In the genomic region with DNA sequence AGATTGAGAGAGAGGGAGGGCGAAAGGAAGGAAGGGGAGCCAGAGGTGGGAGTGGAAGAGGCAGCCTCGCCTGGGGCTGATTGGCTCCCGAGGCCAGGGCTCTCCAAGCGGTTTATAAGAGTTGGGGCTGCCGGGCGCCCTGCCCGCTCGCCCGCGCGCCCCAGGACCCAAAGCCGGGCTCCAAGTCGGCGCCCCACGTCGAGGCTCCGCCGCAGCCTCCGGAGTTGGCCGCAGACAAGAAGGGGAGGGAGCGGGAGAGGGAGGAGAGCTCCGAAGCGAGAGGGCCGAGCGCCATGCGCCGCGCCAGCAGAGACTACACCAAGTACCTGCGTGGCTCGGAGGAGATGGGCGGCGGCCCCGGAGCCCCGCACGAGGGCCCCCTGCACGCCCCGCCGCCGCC, we compare ENCODE assay signal across 1 cellular context.
TF ChIP-seq lines count a peak whose summit lies in the region.

Gene TNFSF11, plus strand, starts transcription at position 142 of the 400 bp plus-strand sequence. Its CDS starts 152 bp downstream, at position 294.

TF ChIP-seq in H1, 55 proteins besides CTCF, POLR2A, EP300 and RAD21 (continued from another document):
- TF ChIP-seq CBX5 (IDR thresholded peaks at IDR 0.05; ENCODE audit: low read depth, low read length) (no peak), SUZ12 (IDR thresholded peaks at IDR 0.05; ENCODE audit: low read length) (peak; percentile 56; the same call in 1 of the 2 replicates), ASH2L (IDR thresholded peaks at IDR 0.05; ENCODE audit: low read length) (peak; percentile 98), RBBP5 (IDR thresholded peaks at IDR 0.05; ENCODE audit: borderline replicate concordance, low read depth, low read length) (peak; percentile 99; the same call in 1 of the 2 replicates), RNF2 (IDR thresholded peaks at IDR 0.05; ENCODE audit: borderline replicate concordance, low read depth, low read length, missing control alignments, poor library complexity, severe bottlenecking) (no peak)
